Comparison of ENCODE assay signal across 8 cellular contexts in genomic region chr7:39567294-39567693, GRCh38. TPM values are rescaled to one million over a fixed set of nuclear protein-coding genes. Genes with fewer than 3 reads are reported as not detected.
A peak's percentile ranks its signal among the peaks of the same experiment; 100 is the strongest.
DNase-seq lines count a peak whose midpoint lies in the region; ATAC-seq and TF ChIP-seq lines count a peak whose summit lies in the region.

No MANE protein-coding gene starts in this region.

- no peak for TF ChIP-seq CTCF in fibroblast of lung (conservative IDR thresholded peaks at IDR 0.05 in 1 of 2, IDR thresholded peaks at IDR 0.05 in 1 of 2; ENCODE audit: low read depth in 1 of 2, low read length in 2 of 2)
- TF ChIP-seq CTCF in gastrocnemius medialis (IDR thresholded peaks at IDR 0.05 in 4 of 5, conservative IDR thresholded peaks at IDR 0.05 in 1 of 5) = no peak

- in situ Hi-C loops in gastrocnemius medialis (cut with MboI; ENCODE audit: low sequenced_read_pairs in 4 of 4) = no loop called here

- H3K79me2 ChIP-seq in fibroblast of lung (ENCODE audit: control insufficient read depth, insufficient read depth, low read length) = peaks cover 23% of the 10 kb centered on the region

- H3K9me3 ChIP-seq in fibroblast of lung (ENCODE audit: control insufficient read depth, insufficient read depth, low read depth, low read length) (no peaks in the 10 kb centered on the region), gastrocnemius medialis (no peaks in the 10 kb centered on the region)

- no peaks in the 10 kb centered on the region for H3K4me1 ChIP-seq in fibroblast of lung (ENCODE audit: control insufficient read depth, extremely low read depth, insufficient read depth, low read length)
- peaks cover 8 to 18% of the 10 kb centered on the region in 2 donors for H3K4me1 ChIP-seq in gastrocnemius medialis

- H3K27me3 ChIP-seq in fibroblast of lung (ENCODE audit: control insufficient read depth, insufficient read depth, low read length) (no peaks in the 10 kb centered on the region), gastrocnemius medialis (no peaks in the 10 kb centered on the region)

- H3K9ac ChIP-seq in fibroblast of lung (ENCODE audit: insufficient read depth, low read length) = peak overlapping the region; percentile 80

- H3K27ac ChIP-seq in fibroblast of lung (ENCODE audit: insufficient read depth, low read length) = peak overlapping the region; percentile 5
- no peak overlapping the region for H3K27ac ChIP-seq in gastrocnemius medialis

- peak overlapping the region; percentile 96 for H3K4me2 ChIP-seq in fibroblast of lung (ENCODE audit: extremely low read depth, insufficient read depth, low read length)

- H3K36me3 ChIP-seq in fibroblast of lung (ENCODE audit: control insufficient read depth, insufficient read depth, low read length) (peaks cover 2% of the 10 kb centered on the region), gastrocnemius medialis (peaks cover 0 to 11% of the 10 kb centered on the region in 2 donors)

- ATAC-seq in gastrocnemius medialis (no peak), GM18519 (IDR thresholded peaks at IDR 0.05; ENCODE audit: low FRiP score, unreplicated experiment) (no peak), HG02759 (IDR thresholded peaks at IDR 0.05; ENCODE audit: unreplicated experiment) (no peak)

- H3K4me3 ChIP-seq in GM08714 (ENCODE audit: low read length) (peak overlapping the region; percentile 92), fibroblast of lung (replicated peaks in 1 of 4; ENCODE audit: control extremely low read depth in 1 of 4, insufficient read depth in 1 of 4, low read depth in 3 of 4, low read length in 4 of 4) (peak overlapping the region; percentile 87 to 97 (median 94)), gastrocnemius medialis (peak overlapping the region; percentile 79 to 90 (median 86))

- H2AFZ ChIP-seq in fibroblast of lung (ENCODE audit: low read length) = no peak overlapping the region

- peak; percentile 53 for DNase-seq in RKO (ENCODE audit: low spot score)
- peak in 1 of 2 donors; percentile 45 for DNase-seq in fibroblast of lung (ENCODE audit: low read depth in 2 of 2)
- DNase-seq in gastrocnemius medialis = no peak
- DNase-seq in NCI-H748 treated with DMSO at 0.1 percent for 48 hours (lab: John Stamatoyannopoulos, UW) = no peak
- DNase-seq in posterior vena cava (ENCODE audit: low spot score) = no peak

- H4K20me1 ChIP-seq in fibroblast of lung (ENCODE audit: control insufficient read depth, extremely low read depth, insufficient read depth, low read length) = no peaks in the 10 kb centered on the region

- TF ChIP-seq POLR2A in gastrocnemius medialis (IDR thresholded peaks at IDR 0.05) = no peak

- intact Hi-C loops in gastrocnemius medialis (cut with DNase I; ENCODE audit: low total_unique reads) = loop anchor here (2.0 to 10.0 kb wide), 2 partner anchors 56 to 568 kb away; partner anchors contain the start of genes MPLKIP, RALA and SUGCT
- intact Hi-C loops in posterior vena cava (cut with DNase I) = no loop called here

RNA-seq across cellular contexts. Expression of gene YAE1, which starts 1.1 kb away (rescaled TPM):
- total RNA-seq in fibroblast of lung (36.3 and 42.4 TPM in 2 replicates), gastrocnemius medialis (10 to 100 TPM in 2 of 4 donors, 1 to 10 TPM in 2; 4.6 to 20.2 (median 10.2) TPM), posterior vena cava (10 to 100 TPM; 16.0 to 18.0 TPM)
- polyA plus RNA-seq in fibroblast of lung = 39.3 and 44.5 TPM in 2 replicates
- 28.1 and 31.8 TPM in 2 replicates for polyA plus RNA-seq in fibroblast of lung (2012)
- polyA minus RNA-seq in fibroblast of lung (ENCODE audit: low replicate concordance) = 0.86 and 7.3 TPM in 2 replicates

RNA-seq across cellular contexts. Expression of gene RALA, which starts 56.1 kb away (rescaled TPM):
- total RNA-seq in fibroblast of lung (43.9 and 50.9 TPM in 2 replicates), gastrocnemius medialis (10 to 100 TPM in 3 of 4 donors, 1 to 10 TPM in 1; 9.2 to 11.6 (median 10.7) TPM), posterior vena cava (10 to 100 TPM; 22.1 to 23.7 TPM)
- 46.1 and 53.2 TPM in 2 replicates for polyA plus RNA-seq in fibroblast of lung
- 50.2 and 63.4 TPM in 2 replicates for polyA plus RNA-seq in fibroblast of lung (2012)
- 9.6 and 11.4 TPM in 2 replicates for polyA minus RNA-seq in fibroblast of lung (ENCODE audit: low replicate concordance)
